ENCODE assay signal across 9 cellular contexts in the genomic region with DNA sequence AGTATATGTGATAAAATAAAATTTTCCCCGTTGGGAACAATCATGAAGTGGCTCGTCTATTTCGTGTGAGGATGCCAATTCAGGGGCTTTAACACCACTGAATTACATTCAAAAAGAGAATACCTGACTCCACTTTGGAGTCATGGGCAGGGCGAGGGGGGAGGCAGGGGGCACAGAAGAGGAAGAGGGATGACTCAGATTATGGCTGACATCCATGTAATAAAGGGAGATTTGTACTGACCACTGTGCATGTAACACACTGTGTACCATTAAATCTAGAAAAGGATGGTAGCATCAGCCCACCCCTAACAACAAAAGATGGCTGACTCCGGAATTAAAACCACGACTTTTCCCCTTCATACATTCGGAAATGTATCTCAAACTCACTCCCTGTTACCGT. TPM values are rescaled to one million over a fixed set of nuclear protein-coding genes. Genes with fewer than 3 reads are reported as not detected.
A peak's percentile ranks its signal among the peaks of the same experiment; 100 is the strongest.
DNase-seq lines count a peak whose midpoint lies in the region; ATAC-seq and TF ChIP-seq lines count a peak whose summit lies in the region.
"Had no signal": no experiment of that assay in that cellular context is flagged by ENCODE, and none has a peak within 500 bp of the region (broad histone marks: within the 10 kb centered on the region; RNA-seq: fewer than 3 reads in every experiment).

No MANE protein-coding gene starts in this region.

- ATAC-seq in activated CD8-positive, alpha-beta memory T cell treated with anti-CD3 and anti-CD28 coated beads, Interleukin-2, amount 10 ng/mL, durations not matched to agents 7 days and 5 days, result no peak
- ATAC-seq in GM19463 (IDR thresholded peaks at IDR 0.05; ENCODE audit: unreplicated experiment), result no peak
- ATAC-seq in GM18858 (IDR thresholded peaks at IDR 0.05; ENCODE audit: unreplicated experiment), result no peak

- H3K27me3 ChIP-seq in stomach (peaks cover 0 to 3% (median 0%) of the 10 kb centered on the region in 3 donors), uterus (no peaks in the 10 kb centered on the region)

- H3K4me3 ChIP-seq in foreskin fibroblast (ENCODE audit: low read depth in 1 of 2, low read length in 2 of 2) (peak overlapping the region; percentile 57 to 68), stomach (peak overlapping the region; percentile 53 to 67 (median 59)), uterus (no peak overlapping the region)

- peaks cover 36% of the 10 kb centered on the region for H3K4me1 Mint-ChIP-seq in activated CD8-positive, alpha-beta memory T cell treated with anti-CD3 and anti-CD28 coated beads, Interleukin-2, amount 10 ng/mL, durations not matched to agents 7 days and 5 days

- 29 to 59% (median 51%) methylated on average over 8 of the region's 8 CpGs for WGBS in stomach, 5 donors

- H3K36me3 ChIP-seq in stomach (no peaks in the 10 kb centered on the region), uterus (no peaks in the 10 kb centered on the region)

- TF ChIP-seq EP300 in stomach (IDR thresholded peaks at IDR 0.05), result no peak

- CTCF ChIA-PET in activated CD8-positive, alpha-beta memory T cell treated with anti-CD3 and anti-CD28 coated beads, Interleukin-2, amount 10 ng/mL, durations not matched to agents 7 days and 5 days (lab: Charles Lee), result interaction anchor here (3.3 kb wide), 1 partner anchor 766 kb away, joined by 9 read pairs; no protein-coding TSS in a partner anchor

- intact Hi-C loops in stomach (cut with DNase I; ENCODE audit: low total_unique reads) (no loop called here), uterus (cut with DNase I; ENCODE audit: low total_unique reads) (no loop called here)

- peak overlapping the region; percentile 87 for H3K27ac ChIP-seq in VCaP
- H3K27ac ChIP-seq in stomach, result peak overlapping the region in 2 of 5 donors; percentile 16 to 84
- no peak overlapping the region for H3K27ac ChIP-seq in uterus

- H3K27ac Mint-ChIP-seq in activated CD8-positive, alpha-beta memory T cell treated with anti-CD3 and anti-CD28 coated beads, Interleukin-2, amount 10 ng/mL, durations not matched to agents 7 days and 5 days, result peak overlapping the region; percentile 78

- TF ChIP-seq POLR2A in stomach (IDR thresholded peaks at IDR 0.05) (no peak), uterus (IDR thresholded peaks at IDR 0.05) (no peak)

- no peak for TF ChIP-seq CTCF in VCaP (conservative IDR thresholded peaks at IDR 0.05)
- no peak for TF ChIP-seq CTCF in foreskin fibroblast (IDR thresholded peaks at IDR 0.05; ENCODE audit: low read depth, low read length)
- TF ChIP-seq CTCF in stomach (IDR thresholded peaks at IDR 0.05), result no peak
- no peak for TF ChIP-seq CTCF in uterus (IDR thresholded peaks at IDR 0.05)

- DNase-seq in activated CD8-positive, alpha-beta memory T cell treated with anti-CD3 and anti-CD28 coated beads, Interleukin-2, amount 10 ng/mL, durations not matched to agents 7 days and 5 days, result no peak
- DNase-seq in activated CD8-positive, alpha-beta memory T cell treated with anti-CD3 and anti-CD28 coated beads for 24 hours, result no peak
- peak; percentile 13 to 35 for DNase-seq in foreskin fibroblast
- DNase-seq in stomach, result no peak
- no peak for DNase-seq in uterus
- DNase-seq: NCI-H1092 had no signal

- no peaks in the 10 kb centered on the region for H3K9me3 Mint-ChIP-seq in activated CD8-positive, alpha-beta memory T cell treated with anti-CD3 and anti-CD28 coated beads, Interleukin-2, amount 10 ng/mL, durations not matched to agents 7 days and 5 days (ENCODE audit: low read depth)

- H3K4me3 Mint-ChIP-seq in activated CD8-positive, alpha-beta memory T cell treated with anti-CD3 and anti-CD28 coated beads, Interleukin-2, amount 10 ng/mL, durations not matched to agents 7 days and 5 days, result peak overlapping the region; percentile 90

- H3K36me3 Mint-ChIP-seq in activated CD8-positive, alpha-beta memory T cell treated with anti-CD3 and anti-CD28 coated beads, Interleukin-2, amount 10 ng/mL, durations not matched to agents 7 days and 5 days, result no peaks in the 10 kb centered on the region

- H3K27me3 Mint-ChIP-seq in activated CD8-positive, alpha-beta memory T cell treated with anti-CD3 and anti-CD28 coated beads, Interleukin-2, amount 10 ng/mL, durations not matched to agents 7 days and 5 days, result peaks cover 6% of the 10 kb centered on the region

- H3K9me3 ChIP-seq in stomach (peaks cover 0 to 5% (median under 1%) of the 10 kb centered on the region in 4 donors), uterus (no peaks in the 10 kb centered on the region)

- H3K4me1 ChIP-seq in stomach (peaks cover 0 to 16% (median 6%) of the 10 kb centered on the region in 4 donors), uterus (no peaks in the 10 kb centered on the region)

RNA-seq across cellular contexts. Expression of gene SLC9A7, which starts 1.3 kb away (rescaled TPM):
- 10 to 100 TPM in 1 of 2 experiments, 1 to 10 TPM in 1; 9.1 to 19.0 TPM for total RNA-seq in activated CD8-positive, alpha-beta memory T cell treated with anti-CD3 and anti-CD28 coated beads, Interleukin-2, amount 10 ng/mL, durations not matched to agents 7 days and 5 days
- total RNA-seq in stomach (10 to 100 TPM in 4 of 5 donors, under 1 TPM in 1; 0.29 to 25.6 (median 17.9) TPM), uterus (1 to 10 TPM in 2 of 4 donors, under 1 TPM in 2; 0.51 to 6.4 (median 3.3) TPM)
- polyA plus RNA-seq in stomach, result 1 to 10 TPM in 2 of 3 donors, under 1 TPM in 1; 0.76 to 3.0 (median 2.2) TPM

Comparison
In these comparisons a context has a peak if more than half of its experiments do, and no peak if none do; other contexts are left out.
1. DNase-seq: peak in foreskin fibroblast (2 of 2); none in activated CD8-positive, alpha-beta memory T cell treated with anti-CD3 and anti-CD28 coated beads, Interleukin-2, amount 10 ng/mL, durations not matched to agents 7 days and 5 days (single experiment), activated CD8-positive, alpha-beta memory T cell treated with anti-CD3 and anti-CD28 coated beads for 24 hours (single experiment), stomach (single experiment) and uterus (0 of 2).
2. H3K4me3 ChIP-seq: peak in foreskin fibroblast (2 of 2) and stomach (4 of 4); none in uterus (0 of 2).